Comparison of ENCODE assay signal across 27 cellular contexts in the genomic region with DNA sequence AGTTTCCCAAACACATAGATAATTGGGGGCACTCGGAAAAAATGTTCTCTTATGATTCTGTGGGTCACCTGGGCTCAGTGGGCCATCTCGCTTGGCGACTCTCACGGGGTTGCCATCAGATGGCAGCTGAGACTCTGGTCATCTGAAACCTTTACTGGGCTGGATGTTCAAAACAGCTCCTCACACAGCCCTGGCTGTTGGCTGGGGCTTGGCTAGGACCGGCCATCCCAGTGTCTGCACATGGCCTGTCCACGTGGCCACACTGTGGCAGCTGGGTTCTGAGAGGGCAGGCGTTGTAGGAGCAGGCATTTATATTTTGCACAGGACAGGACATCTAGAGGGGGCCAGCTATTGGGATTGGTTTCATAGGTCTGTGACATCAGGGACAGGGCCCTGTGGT.
"Had no signal": no experiment of that assay in that cellular context is flagged by ENCODE, and none has a peak within 500 bp of the region (broad histone marks: within the 10 kb centered on the region; RNA-seq: fewer than 3 reads in every experiment).

No MANE protein-coding gene starts in this region.

- H3K4me3 ChIP-seq: left lung, lower lobe of right lung, right atrium auricular region, right lobe of liver, skin epidermis, stomach, testis, thyroid gland, transverse colon, upper lobe of left lung, vagina had no signal

- H2AFZ ChIP-seq: parathyroid adenoma had no signal

- H3K4me3 Mint-ChIP-seq: immature natural killer cell; natural killer cell; stimulated activated naive B cell treated with anti-CD40 and anti-IgM and Interleukin-4, amounts not matched to agents 10 μg/mL and 1 μg/mL and 100 μg/mL, for 72 hours had no signal

- H3K27ac ChIP-seq: lower lobe of right lung, parathyroid adenoma, right atrium auricular region, right lobe of liver, skin epidermis, testis, thyroid gland, transverse colon, upper lobe of left lung, vagina had no signal

- H3K36me3 Mint-ChIP-seq: natural killer cell had no signal

- H3K9me3 Mint-ChIP-seq: immature natural killer cell; naive B cell; natural killer cell; stimulated activated naive B cell treated with anti-CD40 and anti-IgM and Interleukin-4, amounts not matched to agents 10 μg/mL and 1 μg/mL and 100 μg/mL, for 72 hours had no signal

- H3K27me3 ChIP-seq: left lung, right atrium auricular region, right lobe of liver, stomach, testis, thyroid gland, transverse colon, upper lobe of left lung, vagina had no signal

- H3K4me1 ChIP-seq: lower lobe of right lung, parathyroid adenoma, right atrium auricular region, right lobe of liver, testis, thyroid gland, transverse colon, vagina had no signal

- H3K27ac Mint-ChIP-seq: natural killer cell; stimulated activated naive B cell treated with anti-CD40 and anti-IgM and Interleukin-4, amounts not matched to agents 10 μg/mL and 1 μg/mL and 100 μg/mL, for 72 hours had no signal

- H3K9ac ChIP-seq: parathyroid adenoma had no signal

- DNase-seq: hypothalamus; immature natural killer cell; kidney; left colon; left lung; lower lobe of right lung; mammary epithelial cell; mesenchymal stem cell; naive B cell; natural killer cell; nucleus accumbens; right lobe of liver; stimulated activated CD4-positive, alpha-beta T cell treated with anti-CD3 and anti-CD28 coated beads, Interleukin-12 subunit alpha, Interleukin-12 subunit beta, amount 100 ng/mL, for 4 hours; stimulated activated CD4-positive, alpha-beta T cell treated with anti-CD3 and anti-CD28 coated beads, Interleukin-15, amount 100 ng/mL, for 24 hours; stimulated activated CD4-positive, alpha-beta T cell treated with anti-CD3 and anti-CD28 coated beads, Interleukin-2, amount 100 ng/mL, for 24 hours; stimulated activated CD4-positive, alpha-beta T cell treated with anti-CD3 and anti-CD28 coated beads, Interleukin-4, amount 100 ng/mL, for 1 hour; stimulated activated naive B cell treated with anti-CD40 and anti-IgM and Interleukin-4, amounts not matched to agents 10 μg/mL and 1 μg/mL and 100 μg/mL, for 72 hours; stimulated activated naive CD8-positive, alpha-beta T cell treated with anti-CD3 and anti-CD28 coated beads, Interleukin-15, Interleukin-2, amounts not matched to agents 100 U/mL and 50 U/mL, for 24 hours; stomach; testis; thyroid gland; transverse colon; upper lobe of left lung had no signal

- H3K9me3 ChIP-seq: left lung, lower lobe of right lung, right atrium auricular region, right lobe of liver, stomach, testis, thyroid gland, transverse colon, upper lobe of left lung, vagina had no signal

- ATAC-seq: left colon; left lung; lower lobe of right lung; natural killer cell; right lobe of liver; stimulated activated naive B cell treated with anti-CD40 and anti-IgM and Interleukin-4, amounts not matched to agents 10 μg/mL and 1 μg/mL and 100 μg/mL, for 72 hours; stimulated activated naive CD8-positive, alpha-beta T cell treated with anti-CD3 and anti-CD28 coated beads, Interleukin-15, Interleukin-2, amounts not matched to agents 100 U/mL and 50 U/mL, for 24 hours had no signal

- H3K27me3 Mint-ChIP-seq: naive B cell; stimulated activated naive B cell treated with anti-CD40 and anti-IgM and Interleukin-4, amounts not matched to agents 10 μg/mL and 1 μg/mL and 100 μg/mL, for 72 hours had no signal
